In the genomic region with DNA sequence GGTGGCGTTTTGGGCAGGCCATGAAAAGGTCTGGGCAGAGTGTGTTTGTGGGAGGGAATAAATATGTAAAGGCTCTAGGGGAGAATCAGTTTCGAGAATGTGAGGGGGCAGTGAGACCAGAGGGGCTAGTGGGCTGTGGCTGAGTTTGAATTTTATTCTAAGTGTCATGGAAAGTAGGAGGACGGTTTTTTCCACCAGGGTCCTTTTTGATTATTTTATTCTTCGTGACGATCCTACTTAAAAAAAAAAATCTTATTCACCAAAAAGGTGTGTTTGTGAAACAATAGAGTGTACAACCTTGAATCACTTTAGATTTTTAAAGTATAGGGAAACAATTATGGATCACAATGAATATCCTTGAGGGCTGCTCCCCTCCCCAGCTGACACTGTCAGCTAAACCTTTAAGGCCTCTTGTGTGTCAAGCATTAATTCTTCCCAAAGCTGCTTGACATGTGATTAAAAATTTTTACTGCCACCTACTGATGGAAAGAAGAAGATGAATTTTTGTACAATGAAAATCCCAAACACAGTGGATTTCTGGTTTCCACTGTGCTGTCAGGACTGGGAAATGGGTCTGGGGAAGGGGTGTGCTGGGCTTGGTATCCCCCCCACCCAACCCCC, we compare ENCODE assay signal across 8 cellular contexts.
DNase-seq lines count a peak whose midpoint lies in the region; ATAC-seq, FAIRE-seq and TF ChIP-seq lines count a peak whose summit lies in the region.

No MANE protein-coding gene starts in this region.

- TF ChIP-seq CTCF in BJ (IDR thresholded peaks at IDR 0.05; ENCODE audit: insufficient read depth, low read depth, low read length) (peak; percentile 44), heart right ventricle (IDR thresholded peaks at IDR 0.05) (peak in 4 of 9 donors; percentile 34 to 55 (median 45)), gastrocnemius medialis (IDR thresholded peaks at IDR 0.05 in 4 of 5, conservative IDR thresholded peaks at IDR 0.05 in 1 of 5) (peak in 1 of 5 experiments; percentile 12)

- TF ChIP-seq POLR2A in gastrocnemius medialis (IDR thresholded peaks at IDR 0.05) = no peak
- no peak for TF ChIP-seq POLR2A in GM18505 (IDR thresholded peaks at IDR 0.05; ENCODE audit: borderline replicate concordance, extremely low read depth, insufficient read depth, insufficient read length)

- H3K36me3 ChIP-seq in BJ (ENCODE audit: control insufficient read depth, insufficient read depth, low read length) (no peaks in the 10 kb centered on the region), heart right ventricle (peaks cover 0 to 13% (median 0%) of the 10 kb centered on the region in 9 donors), gastrocnemius medialis (no peaks in the 10 kb centered on the region)

- H3K27ac ChIP-seq in heart right ventricle (peak overlapping the region in 1 of 10 donors; percentile 67), gastrocnemius medialis (peak overlapping the region in 1 of 4 donors; percentile 19)

- H3K4me3 ChIP-seq in BJ (ENCODE audit: low read depth, low read length) (no peak overlapping the region; the same call in 1 of the 2 replicates), heart right ventricle (peak overlapping the region in 6 of 10 donors; percentile 22 to 39 (median 35)), gastrocnemius medialis (peak overlapping the region in 3 of 4 donors; percentile 35 to 53 (median 39))

- no peaks in the 10 kb centered on the region for H3K9me3 Mint-ChIP-seq in activated naive CD8-positive, alpha-beta T cell (ENCODE audit: low read depth)

- 81 to 88% methylated on average over 5 of the region's 5 CpGs for WGBS in heart right ventricle, 2 donors

- H3K27me3 Mint-ChIP-seq in activated naive CD8-positive, alpha-beta T cell = no peaks in the 10 kb centered on the region

- peak overlapping the region; percentile 84 for H3K4me3 Mint-ChIP-seq in activated naive CD8-positive, alpha-beta T cell

- peak overlapping the region; percentile 90 for H3K27ac Mint-ChIP-seq in activated naive CD8-positive, alpha-beta T cell

- peaks cover 5% of the 10 kb centered on the region for H3K36me3 Mint-ChIP-seq in activated naive CD8-positive, alpha-beta T cell

- in situ Hi-C loops in gastrocnemius medialis (cut with MboI; ENCODE audit: low sequenced_read_pairs in 4 of 4) = no loop called here

- ATAC-seq in heart right ventricle (peak; percentile 25 to 56 (median 46)), gastrocnemius medialis (peak; percentile 36 to 78), GM18505 (IDR thresholded peaks at IDR 0.05; ENCODE audit: unreplicated experiment) (no peak)

- CTCF ChIA-PET in BJ (lab: Yijun Ruan, JAX) = interaction anchor here (0.6 to 9.1 kb wide), 33 partner anchors 9 to 261 kb away, joined by 3 to 171 read pairs (median 3); partner anchors contain the start of genes NUP160 and PTPRJ

- POLR2A ChIA-PET in BJ (lab: Charles Lee) = interaction anchor here (0.7 kb wide), 1 partner anchor 178 kb away, joined by 3 read pairs; no protein-coding TSS in a partner anchor

- peaks cover 4 to 70% (median 22%) of the 10 kb centered on the region in 9 donors for H3K4me1 ChIP-seq in heart right ventricle
- peaks cover 12 to 17% of the 10 kb centered on the region in 2 donors for H3K4me1 ChIP-seq in gastrocnemius medialis

- peak; percentile 89 for FAIRE-seq in GM19239 (lab: Jason Lieb, UNC)

- H3K9me3 ChIP-seq in heart right ventricle = peaks cover 0 to 6% (median 0%) of the 10 kb centered on the region in 11 donors
- no peaks in the 10 kb centered on the region for H3K9me3 ChIP-seq in gastrocnemius medialis

- DNase-seq in BJ (ENCODE audit: low read depth) = no peak
- no peak for DNase-seq in GM19239 (ENCODE audit: insufficient read length, low spot score)
- peak; percentile 24 for DNase-seq in NCI-H226
- DNase-seq in heart right ventricle = no peak
- no peak for DNase-seq in gastrocnemius medialis
- no peak for DNase-seq in T-helper 9 cell

- intact Hi-C loops in heart right ventricle (cut with DNase I) (loop anchor here in 8 of 10 donors (1.0 to 10.0 kb wide), 7 partner anchors 117 to 175 kb away; partner anchors contain the start of gene PTPRJ (in 3 of the 8)), gastrocnemius medialis (cut with DNase I; ENCODE audit: low total_unique reads) (no loop called here)

- no peaks in the 10 kb centered on the region for H3K27me3 ChIP-seq in BJ (ENCODE audit: control insufficient read depth, insufficient read depth, low read length)
- H3K27me3 ChIP-seq in heart right ventricle = no peaks in the 10 kb centered on the region
- H3K27me3 ChIP-seq in gastrocnemius medialis = no peaks in the 10 kb centered on the region

- peaks cover 40% of the 10 kb centered on the region for H3K4me1 Mint-ChIP-seq in activated naive CD8-positive, alpha-beta T cell (ENCODE audit: low read depth)
